21 cellular contexts compared by ENCODE assay signal in genomic region chr9:134359493-134360179, GRCh38. TPM values are rescaled to one million over a fixed set of nuclear protein-coding genes. Genes with fewer than 3 reads are reported as not detected.
A peak's percentile ranks its signal among the peaks of the same experiment; 100 is the strongest.
DNase-seq lines count a peak whose midpoint lies in the region; ATAC-seq and TF ChIP-seq lines count a peak whose summit lies in the region.
"Had no signal": no experiment of that assay in that cellular context is flagged by ENCODE, and none has a peak within 500 bp of the region (broad histone marks: within the 10 kb centered on the region; RNA-seq: fewer than 3 reads in every experiment).

No MANE protein-coding gene starts in this region.

- H3K36me3 ChIP-seq in left ventricle myocardium inferior (no peaks in the 10 kb centered on the region), neuronal stem cell (replicated peaks in 1 of 2; ENCODE audit: control insufficient read depth in 2 of 2, insufficient read depth in 2 of 2, low read length in 2 of 2) (no peaks in the 10 kb centered on the region), vagina (no peaks in the 10 kb centered on the region), aorta (ENCODE audit: control insufficient read depth in 1 of 2, insufficient read depth in 2 of 2, low read length in 1 of 2) (no peaks in the 10 kb centered on the region)
- H3K36me3 ChIP-seq: BE2C, gastrocnemius medialis, SJSA1 had no signal

- H3K9ac ChIP-seq in neuronal stem cell (ENCODE audit: low read depth, low read length, poor library complexity), result no peak overlapping the region

- H3K9me3 Mint-ChIP-seq in activated T-cell treated with anti-CD3 and anti-CD28 coated beads, Interleukin-2, amount 50 U/mL, for 4 hours, result no peaks in the 10 kb centered on the region
- H3K9me3 Mint-ChIP-seq: activated B cell treated with CpG ODN at 0.5 μM for 24 hours; activated CD4-positive, alpha-beta memory T cell treated with anti-CD3 and anti-CD28 coated beads for 36 hours; activated naive CD4-positive, alpha-beta T cell treated with anti-CD3 and anti-CD28 coated beads, Interleukin-2, amount 10 ng/mL, durations not matched to agents 7 days and 5 days; natural killer cell had no signal

- no CpG with 5 or more reads among the region's 23 CpGs for WGBS in neuronal stem cell (ENCODE audit: extremely low coverage in 2 of 2, insufficient read length in 2 of 2, insufficient replicate concordance in 1 of 2), 2 donors
- 90 to 94% methylated on average over 22 to 23 of the region's 23 CpGs for WGBS in aorta, 2 donors

- H3K27me3 ChIP-seq in left ventricle myocardium inferior (ENCODE audit: low read depth) (no peaks in the 10 kb centered on the region), neuronal stem cell (ENCODE audit: control insufficient read depth in 3 of 3, insufficient read depth in 3 of 3, low read depth in 1 of 3, low read length in 3 of 3) (no peaks in the 10 kb centered on the region), vagina (no peaks in the 10 kb centered on the region), aorta (ENCODE audit: control insufficient read depth in 1 of 2, insufficient read depth in 2 of 2, low read length in 1 of 2) (no peaks in the 10 kb centered on the region)
- H3K27me3 ChIP-seq: BE2C, gastrocnemius medialis, SJSA1 had no signal

- no peak for TF ChIP-seq POLR2A in vagina (IDR thresholded peaks at IDR 0.05)

- intact Hi-C loops in left ventricle myocardium inferior (cut with micrococcal nuclease), result loop anchor here (10.0 kb wide), 1 partner anchor 55 kb away; no protein-coding TSS in a partner anchor
- intact Hi-C loops in Right ventricle myocardium inferior (cut with DNase I), result no loop called here
- intact Hi-C loops in vagina (cut with DNase I), result no loop called here
- intact Hi-C loops in aorta (cut with DNase I), result loop anchor here in 1 of 2 donors (5.0 to 10.0 kb wide), 3 partner anchors 32 to 75 kb away; partner anchors contain the start of gene RXRA

- no peak overlapping the region for H2BK5ac ChIP-seq in neuronal stem cell (ENCODE audit: low read length)

- no peak overlapping the region for H3K4ac ChIP-seq in neuronal stem cell (ENCODE audit: low read length)

- no peak overlapping the region for H3K4me3 ChIP-seq in left ventricle myocardium inferior
- H3K4me3 ChIP-seq in coronary artery, result no peak overlapping the region
- H3K4me3 ChIP-seq in neuronal stem cell (ENCODE audit: low read length in 2 of 2), result no peak overlapping the region
- H3K4me3 ChIP-seq in vagina, result no peak overlapping the region
- no peak overlapping the region for H3K4me3 ChIP-seq in aorta (ENCODE audit: low read length in 2 of 2)
- H3K4me3 ChIP-seq: A549, gastrocnemius medialis, SJSA1 had no signal

- H3K23ac ChIP-seq in neuronal stem cell (ENCODE audit: low read depth, low read length, poor library complexity), result peak overlapping the region; percentile 10

- no peaks in the 10 kb centered on the region for H3K36me3 Mint-ChIP-seq in activated T-cell treated with anti-CD3 and anti-CD28 coated beads, Interleukin-2, amount 50 U/mL, for 4 hours (ENCODE audit: insufficient read depth)
- H3K36me3 Mint-ChIP-seq: activated CD4-positive, alpha-beta memory T cell treated with anti-CD3 and anti-CD28 coated beads for 36 hours; activated naive CD4-positive, alpha-beta T cell treated with anti-CD3 and anti-CD28 coated beads, Interleukin-2, amount 10 ng/mL, durations not matched to agents 7 days and 5 days; natural killer cell had no signal

- H2AFZ ChIP-seq in neuronal stem cell (ENCODE audit: low read length), result no peak overlapping the region

- H3K9me3 ChIP-seq in left ventricle myocardium inferior (replicated peaks), result no peaks in the 10 kb centered on the region
- no peaks in the 10 kb centered on the region for H3K9me3 ChIP-seq in neuronal stem cell (replicated peaks in 1 of 2; ENCODE audit: control insufficient read depth in 2 of 2, insufficient read depth in 1 of 2, low read depth in 1 of 2, low read length in 2 of 2)
- no peaks in the 10 kb centered on the region for H3K9me3 ChIP-seq in vagina
- no peaks in the 10 kb centered on the region for H3K9me3 ChIP-seq in aorta (ENCODE audit: control insufficient read depth, low read length)
- H3K9me3 ChIP-seq: A549, BE2C, gastrocnemius medialis, SJSA1 had no signal

- H3K27me3 Mint-ChIP-seq in activated T-cell treated with anti-CD3 and anti-CD28 coated beads, Interleukin-2, amount 50 U/mL, for 4 hours (ENCODE audit: low read depth), result no peaks in the 10 kb centered on the region
- H3K27me3 Mint-ChIP-seq: activated B cell treated with CpG ODN at 0.5 μM for 24 hours; activated CD4-positive, alpha-beta memory T cell treated with anti-CD3 and anti-CD28 coated beads for 36 hours had no signal

- peaks cover 45% of the 10 kb centered on the region for H3K79me1 ChIP-seq in neuronal stem cell (ENCODE audit: low read depth, low read length)

- peak overlapping the region; percentile 90 for H2AK5ac ChIP-seq in neuronal stem cell (ENCODE audit: low read depth, low read length)

- DNase-seq in left ventricle myocardium inferior (no peak), Right ventricle myocardium inferior (ENCODE audit: missing footprints) (no peak), coronary artery (ENCODE audit: low spot score) (no peak), neuronal stem cell (ENCODE audit: low spot score) (no peak), vagina (ENCODE audit: extremely low spot score in 2 of 2) (no peak), aorta (no peak), A172 (ENCODE audit: low spot score) (no peak)
- no peak for DNase-seq in activated T-cell treated with anti-CD3 and anti-CD28 coated beads, Interleukin-2, amount 50 U/mL, for 4 hours
- DNase-seq: activated B cell treated with CpG ODN at 0.5 μM for 24 hours; activated CD4-positive, alpha-beta memory T cell treated with anti-CD3 and anti-CD28 coated beads for 36 hours; activated naive CD4-positive, alpha-beta T cell treated with anti-CD3 and anti-CD28 coated beads, Interleukin-2, amount 10 ng/mL, durations not matched to agents 7 days and 5 days; BE2C; central memory CD4-positive, alpha-beta T cell; gastrocnemius medialis; KBM-7; natural killer cell; NCI-H187; NCI-H226; stimulated activated naive CD4-positive, alpha-beta T cell treated with Interleukin-2 at 50 U/mL for 16 hours had no signal

- no peak overlapping the region for H2BK120ac ChIP-seq in neuronal stem cell (ENCODE audit: low read depth, low read length)

- H4K8ac ChIP-seq in neuronal stem cell (ENCODE audit: low read depth, low read length), result no peak overlapping the region

- H3K27ac ChIP-seq in left ventricle myocardium inferior (replicated peaks) (peak overlapping the region; percentile 61), coronary artery (peak overlapping the region; percentile 29 to 40), neuronal stem cell (replicated peaks; ENCODE audit: low read length) (no peak overlapping the region), vagina (peak overlapping the region; percentile 57), aorta (ENCODE audit: low read depth in 1 of 2, low read length in 2 of 2) (no peak overlapping the region)
- H3K27ac ChIP-seq: SJSA1 had no signal

- H2BK15ac ChIP-seq in neuronal stem cell (ENCODE audit: low read length), result peak overlapping the region; percentile 33

- H3K18ac ChIP-seq in neuronal stem cell (ENCODE audit: low read length), result peak overlapping the region; percentile 74

- ATAC-seq in Right ventricle myocardium inferior (no peak), aorta (ENCODE audit: low FRiP score) (no peak)
- ATAC-seq in activated T-cell treated with anti-CD3 and anti-CD28 coated beads, Interleukin-2, amount 50 U/mL, for 4 hours, result no peak
- ATAC-seq: gastrocnemius medialis, natural killer cell had no signal

- H4K91ac ChIP-seq in neuronal stem cell (ENCODE audit: low read depth, low read length, poor library complexity), result peak overlapping the region; percentile 43

- H2BK12ac ChIP-seq in neuronal stem cell (ENCODE audit: low read length), result peak overlapping the region; percentile 84

- no peak overlapping the region for H3K4me3 Mint-ChIP-seq in activated T-cell treated with anti-CD3 and anti-CD28 coated beads, Interleukin-2, amount 50 U/mL, for 4 hours
- H3K4me3 Mint-ChIP-seq: activated B cell treated with CpG ODN at 0.5 μM for 24 hours; activated CD4-positive, alpha-beta memory T cell treated with anti-CD3 and anti-CD28 coated beads for 36 hours; activated naive CD4-positive, alpha-beta T cell treated with anti-CD3 and anti-CD28 coated beads, Interleukin-2, amount 10 ng/mL, durations not matched to agents 7 days and 5 days; natural killer cell had no signal

- H3K4me1 ChIP-seq in left ventricle myocardium inferior (peaks cover 99% of the 10 kb centered on the region), neuronal stem cell (ENCODE audit: control insufficient read depth in 2 of 2, insufficient read depth in 1 of 2, low read depth in 1 of 2, low read length in 2 of 2) (peaks cover 0 to 12% of the 10 kb centered on the region in 2 donors), vagina (peaks cover 100% of the 10 kb centered on the region), aorta (ENCODE audit: control insufficient read depth in 1 of 2, insufficient read depth in 2 of 2, low read length in 2 of 2) (peaks cover 0 to 8% of the 10 kb centered on the region in 2 donors)
- H3K4me1 ChIP-seq: SJSA1 had no signal

- H3K4me2 ChIP-seq in neuronal stem cell (ENCODE audit: insufficient read depth, low read length, poor library complexity, severe bottlenecking), result no peak overlapping the region
- H3K4me2 ChIP-seq: A549 had no signal

- TF ChIP-seq CTCF in left ventricle myocardium inferior (IDR thresholded peaks at IDR 0.05; ENCODE audit: borderline replicate concordance) (no peak), coronary artery (IDR thresholded peaks at IDR 0.05) (no peak), vagina (IDR thresholded peaks at IDR 0.05) (no peak)

- no peaks in the 10 kb centered on the region for H3K4me1 Mint-ChIP-seq in activated T-cell treated with anti-CD3 and anti-CD28 coated beads, Interleukin-2, amount 50 U/mL, for 4 hours (ENCODE audit: low read depth)
- H3K4me1 Mint-ChIP-seq: activated B cell treated with CpG ODN at 0.5 μM for 24 hours; activated naive CD4-positive, alpha-beta T cell treated with anti-CD3 and anti-CD28 coated beads, Interleukin-2, amount 10 ng/mL, durations not matched to agents 7 days and 5 days had no signal

- peak overlapping the region; percentile 38 for H3K14ac ChIP-seq in neuronal stem cell (ENCODE audit: low read length)

RNA-seq across cellular contexts. Expression of gene RXRA, which starts 33.4 kb away (rescaled TPM):
- total RNA-seq in left ventricle myocardium inferior (57.1 TPM), Right ventricle myocardium inferior (91.1 TPM), vagina (49.4 TPM), aorta (10 to 100 TPM; 47.5 to 67.8 TPM)
- 36.1 TPM for polyA plus RNA-seq in neuronal stem cell (2013, experiment 1 of 2)
- 36.3 TPM for polyA plus RNA-seq in neuronal stem cell (2013, experiment 2 of 2)
- 10 to 100 TPM; 17.7 to 18.0 TPM for polyA plus RNA-seq in aorta
- 12.8 and 17.2 TPM in 2 replicates for total RNA-seq in A172 (2014; rRNA removed; shearing (Covaris generic))
- total RNA-seq in activated T-cell treated with anti-CD3 and anti-CD28 coated beads, Interleukin-2, amount 50 U/mL, for 4 hours, result 1 to 10 TPM; 4.7 to 7.6 (median 4.7) TPM

Comparison
In these comparisons a context has a peak if more than half of its experiments do, and no peak if none do; other contexts are left out.
1. H3K27ac ChIP-seq: peak in left ventricle myocardium inferior (single experiment), coronary artery (2 of 2) and vagina (single experiment); none in neuronal stem cell (single experiment) and aorta (0 of 2).